In genomic region chr12:116646901-116647300, GRCh38 we compare ENCODE assay signal across 28 cellular contexts.
"Had no signal": no experiment of that assay in that cellular context is flagged by ENCODE, and none has a peak within 500 bp of the region (broad histone marks: within the 10 kb centered on the region; RNA-seq: fewer than 3 reads in every experiment).

No MANE protein-coding gene starts in this region.

- ATAC-seq: effector memory CD8-positive, alpha-beta T cell; foreskin keratinocyte; gastrocnemius medialis; gastroesophageal sphincter had no signal

- H3K4me3 ChIP-seq: colonic mucosa, coronary artery, dorsolateral prefrontal cortex, esophagus muscularis mucosa, esophagus squamous epithelium, gastrocnemius medialis, gastroesophageal sphincter, heart left ventricle, heart right ventricle had no signal

- H3K9me3 ChIP-seq: colonic mucosa, esophagus muscularis mucosa, esophagus squamous epithelium, gastrocnemius medialis, gastroesophageal sphincter had no signal

- H3K27me3 ChIP-seq: colonic mucosa, dorsolateral prefrontal cortex, esophagus muscularis mucosa, gastrocnemius medialis, heart right ventricle had no signal

- H3K27me3 Mint-ChIP-seq: dendritic cell treated with granulocyte-macrophage colony-stimulating factor and Interleukin-4, amounts not matched to agents 40 ng/mL and 50 ng/mL, for 4 days had no signal

- DNase-seq: colonic mucosa; cortex of kidney; dermis blood vessel endothelial cell; dorsolateral prefrontal cortex; effector CD4-positive, alpha-beta T cell; effector CD8-positive, alpha-beta T cell; effector memory CD4-positive, alpha-beta T cell; effector memory CD8-positive, alpha-beta T cell; endodermal cell; erythroblast; esophagus squamous epithelium; foreskin fibroblast; foreskin keratinocyte; foreskin melanocyte; gastrocnemius medialis; glutamatergic neuron; head of caudate nucleus; heart left ventricle; heart right ventricle had no signal

- H3K36me3 ChIP-seq: colonic mucosa, esophagus muscularis mucosa, esophagus squamous epithelium, gastrocnemius medialis, gastroesophageal sphincter, heart left ventricle, heart right ventricle had no signal

- FAIRE-seq: colon, endometrium, endothelial cell of umbilical vein, frontal cortex had no signal

- H3K4me3 Mint-ChIP-seq: dendritic cell treated with granulocyte-macrophage colony-stimulating factor and Interleukin-4, amounts not matched to agents 40 ng/mL and 50 ng/mL, for 4 days; effector memory CD8-positive, alpha-beta T cell; endodermal cell had no signal

- H3K4me1 ChIP-seq: colonic mucosa, esophagus muscularis mucosa, esophagus squamous epithelium, foreskin keratinocyte, gastrocnemius medialis, gastroesophageal sphincter had no signal

- H3K27ac ChIP-seq: colonic mucosa, coronary artery, dorsolateral prefrontal cortex, epithelial cell of prostate, esophagus muscularis mucosa, esophagus squamous epithelium, foreskin keratinocyte, gastrocnemius medialis, gastroesophageal sphincter had no signal

- H3K27ac Mint-ChIP-seq: dendritic cell treated with granulocyte-macrophage colony-stimulating factor and Interleukin-4, amounts not matched to agents 40 ng/mL and 50 ng/mL, for 4 days; effector memory CD8-positive, alpha-beta T cell; endodermal cell had no signal
